15 cellular contexts compared by ENCODE assay signal in the genomic region with DNA sequence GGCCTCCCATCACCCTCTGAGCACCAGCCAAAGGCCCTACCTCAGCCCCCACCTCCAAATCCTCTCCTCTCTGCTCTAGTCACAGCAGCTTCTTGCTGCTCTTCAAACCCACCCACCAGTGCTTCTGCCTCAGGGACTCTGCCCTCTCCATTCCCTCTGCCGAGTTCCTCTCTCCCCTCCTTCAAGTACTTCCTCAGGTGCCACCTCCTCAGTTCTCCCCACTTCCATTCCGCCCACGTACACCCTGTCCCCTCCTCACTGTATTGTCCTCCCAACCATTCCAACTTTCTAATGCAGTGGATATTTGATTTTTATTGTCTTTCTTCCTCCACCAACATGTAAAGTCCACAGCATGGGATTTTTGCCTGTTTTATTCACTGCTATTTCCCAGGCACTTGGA. TPM values are rescaled to one million over a fixed set of nuclear protein-coding genes. Genes with fewer than 3 reads are reported as not detected.
A peak's percentile ranks its signal among the peaks of the same experiment; 100 is the strongest.
DNase-seq lines count a peak whose midpoint lies in the region; TF ChIP-seq lines count a peak whose summit lies in the region.
"Had no signal": no experiment of that assay in that cellular context is flagged by ENCODE, and none has a peak within 500 bp of the region (broad histone marks: within the 10 kb centered on the region; RNA-seq: fewer than 3 reads in every experiment).

No MANE protein-coding gene starts in this region.

- H3K4me1 Mint-ChIP-seq in T-helper 1 cell treated with Interleukin-12 subunit alpha and Interleukin-12 subunit beta and Interleukin-4 antibody, amounts not matched to agents 30 μg/mL and 1 μg/mL, for 36 hours (ENCODE audit: low read depth), result peaks cover 7% of the 10 kb centered on the region
- peaks cover 29% of the 10 kb centered on the region for H3K4me1 Mint-ChIP-seq in activated T-helper 2 cell treated with anti-CD3 and anti-CD28 coated beads, Interferon-gamma antibody, Interleukin-2, Interleukin-4, amounts not matched to agents 10 μg/mL and 5 μg/mL and 100 μg/mL, durations not matched to agents 14 hours and 24 hours and 36 hours (ENCODE audit: low read depth)
- H3K4me1 Mint-ChIP-seq in nephron, result peaks cover 23% of the 10 kb centered on the region

- peaks cover 20 to 61% (median 53%) of the 10 kb centered on the region in 10 experiments for H3K4me1 ChIP-seq in BLaER1 treated with 17β-estradiol and CSF1 and Interleukin-3, amounts not matched to agents 10 nM and 100 nM
- H3K4me1 ChIP-seq in tibial artery (peaks cover 0 to 15% (median 6%) of the 10 kb centered on the region in 4 donors), GM23248 (ENCODE audit: insufficient read depth) (peaks cover 6% of the 10 kb centered on the region; the same call in 1 of the 2 replicates)

- peak overlapping the region in 7 of 11 experiments; percentile 19 to 44 (median 35); a peak in 9 of 22 replicates for H3K4me2 ChIP-seq in BLaER1 treated with 17β-estradiol and CSF1 and Interleukin-3, amounts not matched to agents 10 nM and 100 nM
- no peak overlapping the region for H3K4me2 ChIP-seq in GM23248 (ENCODE audit: unreplicated experiment)

- H3K27ac ChIP-seq in BLaER1 treated with 17β-estradiol and CSF1 and Interleukin-3, amounts not matched to agents 10 nM and 100 nM, result no peak overlapping the region
- H3K27ac ChIP-seq in tibial artery, result no peak overlapping the region
- no peak overlapping the region for H3K27ac ChIP-seq in GM23248
- H3K27ac ChIP-seq: C4-2B had no signal

- no peak overlapping the region for H3K4me3 Mint-ChIP-seq in T-helper 1 cell treated with Interleukin-12 subunit alpha and Interleukin-12 subunit beta and Interleukin-4 antibody, amounts not matched to agents 30 μg/mL and 1 μg/mL, for 36 hours
- no peak overlapping the region for H3K4me3 Mint-ChIP-seq in activated T-helper 2 cell treated with anti-CD3 and anti-CD28 coated beads, Interferon-gamma antibody, Interleukin-2, Interleukin-4, amounts not matched to agents 10 μg/mL and 5 μg/mL and 100 μg/mL, durations not matched to agents 14 hours and 24 hours and 36 hours (ENCODE audit: low read depth)
- no peak overlapping the region for H3K4me3 Mint-ChIP-seq in nephron
- H3K4me3 Mint-ChIP-seq: H9 had no signal

- H3K27ac Mint-ChIP-seq in T-helper 1 cell treated with Interleukin-12 subunit alpha and Interleukin-12 subunit beta and Interleukin-4 antibody, amounts not matched to agents 30 μg/mL and 1 μg/mL, for 36 hours, result peak overlapping the region; percentile 49
- H3K27ac Mint-ChIP-seq in activated T-helper 2 cell treated with anti-CD3 and anti-CD28 coated beads, Interferon-gamma antibody, Interleukin-2, Interleukin-4, amounts not matched to agents 10 μg/mL and 5 μg/mL and 100 μg/mL, durations not matched to agents 14 hours and 24 hours and 36 hours, result peak overlapping the region; percentile 17
- peak overlapping the region in 2 of 3 experiments; percentile 7 to 15 for H3K27ac Mint-ChIP-seq in nephron

- H3K9ac ChIP-seq in BLaER1 treated with 17β-estradiol and CSF1 and Interleukin-3, amounts not matched to agents 10 nM and 100 nM, result no peak overlapping the region
- H3K9ac ChIP-seq in GM23248, result no peak overlapping the region

- H4K20me1 ChIP-seq in BLaER1 treated with 17β-estradiol and CSF1 and Interleukin-3, amounts not matched to agents 10 nM and 100 nM, result no peaks in the 10 kb centered on the region
- H4K20me1 ChIP-seq in GM23248 (ENCODE audit: insufficient read depth), result no peaks in the 10 kb centered on the region

- no peak overlapping the region for H2AFZ ChIP-seq in GM23248

- DNase-seq in T-helper 1 cell, result no peak
- DNase-seq in activated T-helper 2 cell treated with anti-CD3 and anti-CD28 coated beads, Interferon-gamma antibody, Interleukin-2, Interleukin-4, amounts not matched to agents 10 μg/mL and 5 μg/mL and 100 μg/mL, durations not matched to agents 14 hours and 24 hours and 36 hours (ENCODE audit: low spot score), result no peak
- DNase-seq in tibial artery, result no peak
- no peak for DNase-seq in GM23248
- no peak for DNase-seq in OCI-M2 (lab: John Stamatoyannopoulos, UW; ENCODE audit: unreplicated experiment)
- DNase-seq: H9; Kasumi-1; MM.1S; NCI-H1105 treated with DMSO at 0.1 percent for 48 hours; NCI-H446 treated with DMSO at 0.1 percent for 48 hours; NK-92 treated with Interleukin-12 subunit alpha and Interleukin-12 subunit beta, amount 100 ng/mL, for 24 hours had no signal

- peaks cover 0 to 13% (median 0%) of the 10 kb centered on the region in 11 experiments; a peak in 3 of 22 replicates for H3K27me3 ChIP-seq in BLaER1 treated with 17β-estradiol and CSF1 and Interleukin-3, amounts not matched to agents 10 nM and 100 nM
- H3K27me3 ChIP-seq in tibial artery (no peaks in the 10 kb centered on the region), GM23248 (replicated peaks; ENCODE audit: insufficient read depth) (no peaks in the 10 kb centered on the region; the same call in none of the 2 replicates)

- intact Hi-C loops in activated T-helper 2 cell treated with anti-CD3 and anti-CD28 coated beads, Interferon-gamma antibody, Interleukin-2, Interleukin-4, amounts not matched to agents 10 μg/mL and 5 μg/mL and 100 μg/mL, durations not matched to agents 14 hours and 24 hours and 36 hours (cut with micrococcal nuclease), result no loop called here
- intact Hi-C loops in tibial artery (cut with DNase I; ENCODE audit: low total_unique reads), result no loop called here

- no peaks in the 10 kb centered on the region for H3K79me2 ChIP-seq in GM23248 (ENCODE audit: insufficient read depth)

- in situ Hi-C loops in GM23248 (cut with MboI), result loop anchor here (25.0 kb wide), 1 partner anchor 813 kb away; no protein-coding TSS in a partner anchor

- no peak overlapping the region for H3K4me3 ChIP-seq in BLaER1 treated with 17β-estradiol and CSF1 and Interleukin-3, amounts not matched to agents 10 nM and 100 nM
- H3K4me3 ChIP-seq in tibial artery, result no peak overlapping the region
- H3K4me3 ChIP-seq in GM23248, result no peak overlapping the region

- no peaks in the 10 kb centered on the region for H3K36me3 Mint-ChIP-seq in T-helper 1 cell treated with Interleukin-12 subunit alpha and Interleukin-12 subunit beta and Interleukin-4 antibody, amounts not matched to agents 30 μg/mL and 1 μg/mL, for 36 hours (ENCODE audit: low read depth)
- H3K36me3 Mint-ChIP-seq in activated T-helper 2 cell treated with anti-CD3 and anti-CD28 coated beads, Interferon-gamma antibody, Interleukin-2, Interleukin-4, amounts not matched to agents 10 μg/mL and 5 μg/mL and 100 μg/mL, durations not matched to agents 14 hours and 24 hours and 36 hours (ENCODE audit: low read depth), result no peaks in the 10 kb centered on the region
- no peaks in the 10 kb centered on the region for H3K36me3 Mint-ChIP-seq in nephron (ENCODE audit: low read depth)

- H3K9me3 Mint-ChIP-seq in T-helper 1 cell treated with Interleukin-12 subunit alpha and Interleukin-12 subunit beta and Interleukin-4 antibody, amounts not matched to agents 30 μg/mL and 1 μg/mL, for 36 hours, result no peaks in the 10 kb centered on the region
- no peaks in the 10 kb centered on the region for H3K9me3 Mint-ChIP-seq in activated T-helper 2 cell treated with anti-CD3 and anti-CD28 coated beads, Interferon-gamma antibody, Interleukin-2, Interleukin-4, amounts not matched to agents 10 μg/mL and 5 μg/mL and 100 μg/mL, durations not matched to agents 14 hours and 24 hours and 36 hours
- no peaks in the 10 kb centered on the region for H3K9me3 Mint-ChIP-seq in nephron
- H3K9me3 Mint-ChIP-seq: H9 had no signal

- H3K27me3 Mint-ChIP-seq in T-helper 1 cell treated with Interleukin-12 subunit alpha and Interleukin-12 subunit beta and Interleukin-4 antibody, amounts not matched to agents 30 μg/mL and 1 μg/mL, for 36 hours (ENCODE audit: low read depth), result peaks cover 11% of the 10 kb centered on the region
- H3K27me3 Mint-ChIP-seq in activated T-helper 2 cell treated with anti-CD3 and anti-CD28 coated beads, Interferon-gamma antibody, Interleukin-2, Interleukin-4, amounts not matched to agents 10 μg/mL and 5 μg/mL and 100 μg/mL, durations not matched to agents 14 hours and 24 hours and 36 hours (ENCODE audit: low read depth), result no peaks in the 10 kb centered on the region
- peaks cover 54% of the 10 kb centered on the region for H3K27me3 Mint-ChIP-seq in nephron (ENCODE audit: low read depth)

- 77 to 86% methylated on average over 3 of the region's 3 CpGs for WGBS in GM23248 (ENCODE audit: low coverage in 1 of 2, low lambda C conversion rate in 2 of 2, missing lambda C conversion rate in 2 of 2), 2 experiments

- TF ChIP-seq CTCF in nephron (IDR thresholded peaks at IDR 0.05; ENCODE audit: unreplicated experiment in 3 of 3), result no peak
- TF ChIP-seq CTCF in tibial artery (IDR thresholded peaks at IDR 0.05), result no peak

- no peaks in the 10 kb centered on the region for H3K9me3 ChIP-seq in BLaER1 treated with 17β-estradiol and CSF1 and Interleukin-3, amounts not matched to agents 10 nM and 100 nM (replicated peaks in 1 of 11)
- H3K9me3 ChIP-seq in tibial artery (no peaks in the 10 kb centered on the region), GM23248 (ENCODE audit: low read depth) (no peaks in the 10 kb centered on the region)

- no peaks in the 10 kb centered on the region for H3F3A ChIP-seq in GM23248 (ENCODE audit: insufficient read depth)

- no peaks in the 10 kb centered on the region for H3K36me3 ChIP-seq in BLaER1 treated with 17β-estradiol and CSF1 and Interleukin-3, amounts not matched to agents 10 nM and 100 nM
- H3K36me3 ChIP-seq in tibial artery, result no peaks in the 10 kb centered on the region
- no peaks in the 10 kb centered on the region for H3K36me3 ChIP-seq in GM23248 (ENCODE audit: low read depth)

- H3K9me2 ChIP-seq in GM23248 (ENCODE audit: insufficient read depth), result no peaks in the 10 kb centered on the region

RNA-seq across cellular contexts. Expression of a gene that starts 43.2 kb away (rescaled TPM):
- total RNA-seq in activated T-helper 2 cell treated with anti-CD3 and anti-CD28 coated beads, Interferon-gamma antibody, Interleukin-2, Interleukin-4, amounts not matched to agents 10 μg/mL and 5 μg/mL and 100 μg/mL, durations not matched to agents 14 hours and 24 hours and 36 hours, result 63.7 and 66.7 TPM in 2 replicates
- 126 and 128 TPM in 2 replicates for total RNA-seq in GM23248 (2014; rRNA removed; shearing (Covaris generic))
- polyA plus RNA-seq in GM23248 (2016; fragmentation: Nextera tagmentation; extraction: Ambion mirVana), result 121 and 122 TPM in 2 replicates
